Comparison of ENCODE assay signal across 22 cellular contexts in the genomic region with DNA sequence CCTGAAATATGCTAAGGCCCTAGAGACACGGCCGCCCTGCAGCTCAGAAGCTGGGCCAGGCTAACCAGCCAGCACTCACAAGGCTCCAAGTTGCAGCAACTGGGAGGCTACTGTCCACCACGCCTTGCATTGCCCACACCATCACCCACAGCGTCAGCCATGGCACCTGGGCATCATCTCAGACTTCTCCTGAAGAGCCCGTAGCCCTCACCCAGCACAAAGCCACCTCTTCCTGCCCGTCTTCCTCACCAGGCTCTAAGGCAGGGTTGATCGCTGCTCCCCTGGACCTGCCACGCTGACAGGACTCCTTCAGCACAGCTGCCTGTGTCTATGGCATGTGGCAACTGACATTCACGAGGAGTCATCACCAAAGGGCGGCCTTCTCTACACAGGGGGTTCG. TPM values are rescaled to one million over a fixed set of nuclear protein-coding genes. Genes with fewer than 3 reads are reported as not detected.
DNase-seq lines count a peak whose midpoint lies in the region; ATAC-seq and TF ChIP-seq lines count a peak whose summit lies in the region.
"Had no signal": no experiment of that assay in that cellular context is flagged by ENCODE, and none has a peak within 500 bp of the region (broad histone marks: within the 10 kb centered on the region; RNA-seq: fewer than 3 reads in every experiment).

No MANE protein-coding gene starts in this region.

- no CpG with 5 or more reads among the region's 11 CpGs for WGBS in trophoblast cell (ENCODE audit: extremely low coverage, insufficient coverage, insufficient read length)

- no peak overlapping the region for H3K18ac ChIP-seq in trophoblast cell (ENCODE audit: low read length)

- H3K79me2 ChIP-seq in trophoblast cell (ENCODE audit: control insufficient read depth, insufficient read depth, low read length, poor library complexity) = no peaks in the 10 kb centered on the region

- H3K4me1 ChIP-seq in trophoblast cell (ENCODE audit: control insufficient read depth in 1 of 2, insufficient read depth in 2 of 2, low read length in 2 of 2) (peaks cover 3 to 17% of the 10 kb centered on the region in 2 experiments), upper lobe of right lung (peaks cover 51% of the 10 kb centered on the region)

- H3K4ac ChIP-seq in trophoblast cell (ENCODE audit: low read depth, low read length) = no peak overlapping the region

- 0 out of 2 replicates have a peak overlapping the region, but pooled peaks have one; percentile 15 for H3K27ac Mint-ChIP-seq in WTC11
- H3K27ac Mint-ChIP-seq: CD4-positive, alpha-beta T cell had no signal

- H3K79me1 ChIP-seq in trophoblast cell (ENCODE audit: low read length) = no peaks in the 10 kb centered on the region

- H3K9me3 ChIP-seq in trophoblast cell (ENCODE audit: insufficient read depth, low read depth, low read length) (no peaks in the 10 kb centered on the region), upper lobe of right lung (no peaks in the 10 kb centered on the region)
- H3K9me3 ChIP-seq: BLaER1 had no signal

- no peak overlapping the region for H3K4me3 Mint-ChIP-seq in WTC11
- H3K4me3 Mint-ChIP-seq: CD4-positive, alpha-beta T cell had no signal

- ATAC-seq in WTC11 (no peak), upper lobe of right lung (no peak), sciatic nerve (no peak)
- ATAC-seq: HepG2, K562, Panc1, Right ventricle myocardium inferior had no signal

- H3K4me1 Mint-ChIP-seq in WTC11 = peaks cover 54% of the 10 kb centered on the region

- H3K9ac ChIP-seq in trophoblast cell (ENCODE audit: low read length) = no peak overlapping the region
- H3K9ac ChIP-seq: BLaER1, GM23248 had no signal

- no peak overlapping the region for H2AFZ ChIP-seq in trophoblast cell (ENCODE audit: insufficient read depth, low read length, poor library complexity)
- H2AFZ ChIP-seq: GM23248 had no signal

- H4K8ac ChIP-seq in trophoblast cell (ENCODE audit: low read depth, low read length) = no peak overlapping the region

- no peak overlapping the region for H2BK120ac ChIP-seq in trophoblast cell (ENCODE audit: insufficient read depth, low read length, poor library complexity)

- TF ChIP-seq CTCF in WTC11 (IDR thresholded peaks at IDR 0.05) = no peak
- TF ChIP-seq CTCF in dorsolateral prefrontal cortex (IDR thresholded peaks at IDR 0.05 in 54 of 56, conservative IDR thresholded peaks at IDR 0.05 in 2 of 56; ENCODE audit: low read depth in 1 of 56, partially characterized antibody in 56 of 56) = no peak
- no peak for TF ChIP-seq CTCF in upper lobe of right lung (IDR thresholded peaks at IDR 0.05)

- no peak overlapping the region for H3K14ac ChIP-seq in trophoblast cell (ENCODE audit: low read length)

- H4K12ac ChIP-seq in trophoblast cell (ENCODE audit: low read depth, low read length) = no peak overlapping the region

- H3K27ac ChIP-seq in dorsolateral prefrontal cortex (peak overlapping the region; percentile 17 to 94 (median 83)), trophoblast cell (ENCODE audit: low read depth, low read length) (no peak overlapping the region), upper lobe of right lung (no peak overlapping the region)
- H3K27ac ChIP-seq: BLaER1, GM23248 had no signal

- H3K4me3 ChIP-seq in dorsolateral prefrontal cortex (peak overlapping the region in 4 of 59 donors; percentile 5 to 28 (median 24)), trophoblast cell (ENCODE audit: low read depth, low read length) (no peak overlapping the region), upper lobe of right lung (no peak overlapping the region)
- H3K4me3 ChIP-seq: BLaER1, GM23248, K562 had no signal

- H3K27me3 ChIP-seq in dorsolateral prefrontal cortex = no peaks in the 10 kb centered on the region
- H3K27me3 ChIP-seq in trophoblast cell (ENCODE audit: insufficient read depth, low read length) = no peaks in the 10 kb centered on the region
- no peaks in the 10 kb centered on the region for H3K27me3 ChIP-seq in upper lobe of right lung
- H3K27me3 ChIP-seq: BLaER1 had no signal

- H3K9me3 Mint-ChIP-seq in WTC11 = no peaks in the 10 kb centered on the region
- H3K9me3 Mint-ChIP-seq: CD4-positive, alpha-beta T cell had no signal

- no peak for DNase-seq in WTC11 (ENCODE audit: low spot score)
- DNase-seq in dorsolateral prefrontal cortex = no peak
- DNase-seq in trophoblast cell = no peak
- DNase-seq in upper lobe of right lung = peak; percentile 52
- DNase-seq in NOMO-1 treated with DMSO at 0.1 percent for 48 hours (lab: John Stamatoyannopoulos, UW; ENCODE audit: unreplicated experiment) = no peak
- no peak for DNase-seq in sciatic nerve (ENCODE audit: low spot score)
- no peak for DNase-seq in 8988T
- DNase-seq: ACHN; CD4-positive, alpha-beta T cell; GM23248; HCEC 1CT; MM.1S; NCI-H1048; NCI-H1417 treated with DMSO at 0.1 percent for 48 hours; NCI-H187; NCI-H446 treated with DMSO at 0.1 percent for 48 hours; NCI-H69 had no signal

- H4K91ac ChIP-seq in trophoblast cell (ENCODE audit: low read depth, low read length) = no peak overlapping the region

- intact Hi-C loops in dorsolateral prefrontal cortex (cut with DNase I) = no loop called here
- intact Hi-C loops in upper lobe of right lung (cut with DNase I) = no loop called here
- intact Hi-C loops in sciatic nerve (cut with DNase I) = no loop called here

- no peaks in the 10 kb centered on the region for H3K27me3 Mint-ChIP-seq in WTC11 (ENCODE audit: low read depth)

- no peak overlapping the region for H2BK12ac ChIP-seq in trophoblast cell (ENCODE audit: low read length)

- no peak overlapping the region for H2BK5ac ChIP-seq in trophoblast cell (ENCODE audit: low read depth, low read length, poor library complexity)

- CTCF ChIA-PET in WTC11 (lab: Charles Lee) = no interaction called here

- 0 out of 2 replicates have a peak, but pooled peaks cover 3% of the 10 kb centered on the region for H3K36me3 Mint-ChIP-seq in WTC11

- H3K23ac ChIP-seq in trophoblast cell (ENCODE audit: low read length) = peak overlapping the region; percentile 29

- H2AK5ac ChIP-seq in trophoblast cell (ENCODE audit: low read length) = no peak overlapping the region

- H3K36me3 ChIP-seq in trophoblast cell (ENCODE audit: control insufficient read depth in 1 of 2, insufficient read depth in 2 of 2, low read length in 2 of 2) = peaks cover 0 to 6% of the 10 kb centered on the region in 2 experiments
- H3K36me3 ChIP-seq in upper lobe of right lung = no peaks in the 10 kb centered on the region
- H3K36me3 ChIP-seq: BLaER1 had no signal

- POLR2A ChIA-PET in WTC11 (lab: Charles Lee) = interaction anchor here (0.5 kb wide), 1 partner anchor 25 kb away, joined by 4 read pairs; no protein-coding TSS in a partner anchor

- H3K4me2 ChIP-seq in trophoblast cell (ENCODE audit: low read length) = no peak overlapping the region
- H3K4me2 ChIP-seq: BLaER1 had no signal

TF ChIP-seq in WTC11, 78 proteins besides CTCF, POLR2A, EP300 and RAD21 (continues in another document):
- TF ChIP-seq ZNF263 (CRISPR knock-in tag; IDR thresholded peaks at IDR 0.05; ENCODE audit: low read depth) = no peak
- TF ChIP-seq, protein P1, sequence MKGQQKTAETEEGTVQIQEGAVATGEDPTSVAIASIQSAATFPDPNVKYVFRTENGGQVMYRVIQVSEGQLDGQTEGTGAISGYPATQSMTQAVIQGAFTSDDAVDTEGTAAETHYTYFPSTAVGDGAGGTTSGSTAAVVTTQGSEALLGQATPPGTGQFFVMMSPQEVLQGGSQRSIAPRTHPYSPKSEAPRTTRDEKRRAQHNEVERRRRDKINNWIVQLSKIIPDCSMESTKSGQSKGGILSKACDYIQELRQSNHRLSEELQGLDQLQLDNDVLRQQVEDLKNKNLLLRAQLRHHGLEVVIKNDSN (CRISPR knock-in tag; IDR thresholded peaks at IDR 0.05) = no peak
- TF ChIP-seq ZNF671 (CRISPR knock-in tag; IDR thresholded peaks at IDR 0.05) = no peak
- TF ChIP-seq TP53 (CRISPR knock-in tag; IDR thresholded peaks at IDR 0.05) = no peak
- TF ChIP-seq, protein P2, sequence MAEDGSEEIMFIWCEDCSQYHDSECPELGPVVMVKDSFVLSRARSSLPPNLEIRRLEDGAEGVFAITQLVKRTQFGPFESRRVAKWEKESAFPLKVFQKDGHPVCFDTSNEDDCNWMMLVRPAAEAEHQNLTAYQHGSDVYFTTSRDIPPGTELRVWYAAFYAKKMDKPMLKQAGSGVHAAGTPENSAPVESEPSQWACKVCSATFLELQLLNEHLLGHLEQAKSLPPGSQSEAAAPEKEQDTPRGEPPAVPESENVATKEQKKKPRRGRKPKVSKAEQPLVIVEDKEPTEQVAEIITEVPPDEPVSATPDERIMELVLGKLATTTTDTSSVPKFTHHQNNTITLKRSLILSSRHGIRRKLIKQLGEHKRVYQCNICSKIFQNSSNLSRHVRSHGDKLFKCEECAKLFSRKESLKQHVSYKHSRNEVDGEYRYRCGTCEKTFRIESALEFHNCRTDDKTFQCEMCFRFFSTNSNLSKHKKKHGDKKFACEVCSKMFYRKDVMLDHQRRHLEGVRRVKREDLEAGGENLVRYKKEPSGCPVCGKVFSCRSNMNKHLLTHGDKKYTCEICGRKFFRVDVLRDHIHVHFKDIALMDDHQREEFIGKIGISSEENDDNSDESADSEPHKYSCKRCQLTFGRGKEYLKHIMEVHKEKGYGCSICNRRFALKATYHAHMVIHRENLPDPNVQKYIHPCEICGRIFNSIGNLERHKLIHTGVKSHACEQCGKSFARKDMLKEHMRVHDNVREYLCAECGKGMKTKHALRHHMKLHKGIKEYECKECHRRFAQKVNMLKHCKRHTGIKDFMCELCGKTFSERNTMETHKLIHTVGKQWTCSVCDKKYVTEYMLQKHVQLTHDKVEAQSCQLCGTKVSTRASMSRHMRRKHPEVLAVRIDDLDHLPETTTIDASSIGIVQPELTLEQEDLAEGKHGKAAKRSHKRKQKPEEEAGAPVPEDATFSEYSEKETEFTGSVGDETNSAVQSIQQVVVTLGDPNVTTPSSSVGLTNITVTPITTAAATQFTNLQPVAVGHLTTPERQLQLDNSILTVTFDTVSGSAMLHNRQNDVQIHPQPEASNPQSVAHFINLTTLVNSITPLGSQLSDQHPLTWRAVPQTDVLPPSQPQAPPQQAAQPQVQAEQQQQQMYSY (CRISPR knock-in tag; IDR thresholded peaks at IDR 0.05) = no peak
- TF ChIP-seq HMGA2 (CRISPR knock-in tag; IDR thresholded peaks at IDR 0.05) = no peak

RNA-seq across cellular contexts. Expression of a gene that starts 38.1 kb away (rescaled TPM):
- total RNA-seq in WTC11 (2021) (87.1 to 96.9 TPM (median 87.3 TPM) in 3 replicates), dorsolateral prefrontal cortex (100 to 1,000 TPM; 112 to 178 (median 140) TPM), upper lobe of right lung (102 TPM), sciatic nerve (105 TPM)
- polyA plus RNA-seq in trophoblast cell (2013) = 55.5 and 55.9 TPM in 2 replicates

Comparison
In these comparisons a context has a peak if more than half of its experiments do, and no peak if none do; other contexts are left out.
1. H3K27ac ChIP-seq: peak in dorsolateral prefrontal cortex (59 of 59); none in trophoblast cell (single experiment) and upper lobe of right lung (single experiment).